Comparison of ENCODE assay signal across 28 cellular contexts in the genomic region with DNA sequence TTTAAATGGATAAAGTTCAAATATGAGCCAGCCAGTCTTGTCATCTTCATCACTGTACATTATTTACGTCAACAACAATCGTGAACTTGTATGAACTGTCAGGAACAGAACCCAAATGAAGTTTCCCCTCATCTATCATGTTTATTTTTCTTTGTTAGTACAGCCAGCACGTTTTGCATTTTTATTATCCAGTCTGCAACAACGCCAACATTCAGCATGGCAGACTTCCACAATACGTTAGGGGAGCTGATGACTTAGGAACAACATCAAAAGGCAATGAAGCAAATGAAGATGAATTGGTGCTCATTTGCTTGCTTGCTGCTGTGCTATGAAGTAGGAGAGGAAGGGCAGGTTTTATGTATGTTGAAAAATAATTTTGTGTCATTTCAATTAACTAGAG.
"Had no signal": no experiment of that assay in that cellular context is flagged by ENCODE, and none has a peak within 500 bp of the region (broad histone marks: within the 10 kb centered on the region; RNA-seq: fewer than 3 reads in every experiment).

No MANE protein-coding gene starts in this region.

- H3K27ac Mint-ChIP-seq: activated CD4-positive, alpha-beta T cell treated with anti-CD3 and anti-CD28 coated beads for 36 hours; activated naive CD8-positive, alpha-beta T cell; activated T-cell treated with anti-CD3 and anti-CD28 coated beads, Interleukin-2, amount 50 U/mL, for 24 hours; activated T-helper 17 cell treated with anti-CD3 and anti-CD28 coated beads, Interleukin-2, amount 50 U/mL, for 72 hours; endodermal cell; naive thymus-derived CD8-positive, alpha-beta T cell; stimulated activated naive B cell treated with anti-CD40 and anti-IgM and Interleukin-4, amounts not matched to agents 10 μg/mL and 1 μg/mL and 100 μg/mL, for 72 hours; WTC11 had no signal

- H3K27me3 ChIP-seq: adrenal gland, breast epithelium, colonic mucosa, gastrocnemius medialis, ovary, transverse colon, vagina had no signal

- H3K27ac ChIP-seq: breast epithelium, colonic mucosa, gastrocnemius medialis, ovary, transverse colon, vagina had no signal

- H3K9me3 ChIP-seq: adrenal gland, breast epithelium, colonic mucosa, gastrocnemius medialis, ovary, prostate gland, transverse colon, vagina had no signal

- H3K36me3 ChIP-seq: adrenal gland, breast epithelium, colonic mucosa, gastrocnemius medialis, ovary, prostate gland, transverse colon, vagina had no signal

- H3K4me3 ChIP-seq: adrenal gland, breast epithelium, colonic mucosa, gastrocnemius medialis, lung, ovary, prostate gland, transverse colon, vagina had no signal

- ATAC-seq: activated CD4-positive, alpha-beta T cell treated with anti-CD3 and anti-CD28 coated beads for 36 hours; activated T-helper 17 cell treated with anti-CD3 and anti-CD28 coated beads, Interleukin-2, amount 50 U/mL, for 72 hours; gastrocnemius medialis; left colon; naive thymus-derived CD8-positive, alpha-beta T cell; stimulated activated naive B cell treated with anti-CD40 and anti-IgM and Interleukin-4, amounts not matched to agents 10 μg/mL and 1 μg/mL and 100 μg/mL, for 72 hours; WTC11 had no signal

- FAIRE-seq: keratinocyte had no signal

- DNase-seq: activated CD4-positive, alpha-beta T cell treated with anti-CD3 and anti-CD28 coated beads for 36 hours; activated CD4-positive, alpha-beta T cell treated with anti-CD3 and anti-CD28 coated beads, Interleukin-2, amount 50 U/mL, for 4 hours; activated CD8-positive, alpha-beta memory T cell treated with anti-CD3 and anti-CD28 coated beads, Interleukin-2, amount 50 U/mL, for 4 hours; activated naive CD4-positive, alpha-beta T cell; activated T-cell treated with anti-CD3 and anti-CD28 coated beads, Interleukin-2, amount 50 U/mL, for 24 hours; colonic mucosa; gastrocnemius medialis; head of caudate nucleus; left colon; naive thymus-derived CD8-positive, alpha-beta T cell; ovary; stimulated activated CD4-positive, alpha-beta T cell treated with anti-CD3 and anti-CD28 coated beads, Interleukin-2, amount 100 ng/mL, for 48 hours; stimulated activated CD8-positive, alpha-beta memory T cell treated with anti-CD3 and anti-CD28 coated beads, Interleukin-4, amount 100 ng/mL, for 48 hours; stimulated activated naive B cell treated with anti-CD40 and anti-IgM and Interleukin-4, amounts not matched to agents 10 μg/mL and 1 μg/mL and 100 μg/mL, for 72 hours; T-helper 1 cell; T-helper 9 cell; transverse colon had no signal

- H3K4me3 Mint-ChIP-seq: activated CD4-positive, alpha-beta T cell treated with anti-CD3 and anti-CD28 coated beads for 36 hours; activated naive CD8-positive, alpha-beta T cell; activated T-cell treated with anti-CD3 and anti-CD28 coated beads, Interleukin-2, amount 50 U/mL, for 24 hours; activated T-helper 17 cell treated with anti-CD3 and anti-CD28 coated beads, Interleukin-2, amount 50 U/mL, for 72 hours; central memory CD8-positive, alpha-beta T cell; endodermal cell; naive thymus-derived CD8-positive, alpha-beta T cell; stimulated activated naive B cell treated with anti-CD40 and anti-IgM and Interleukin-4, amounts not matched to agents 10 μg/mL and 1 μg/mL and 100 μg/mL, for 72 hours; WTC11 had no signal

- H3K4me1 ChIP-seq: breast epithelium, colonic mucosa, gastrocnemius medialis, prostate gland, transverse colon had no signal

- H3K36me3 Mint-ChIP-seq: activated naive CD8-positive, alpha-beta T cell; naive thymus-derived CD8-positive, alpha-beta T cell; stimulated activated naive B cell treated with anti-CD40 and anti-IgM and Interleukin-4, amounts not matched to agents 10 μg/mL and 1 μg/mL and 100 μg/mL, for 72 hours; WTC11 had no signal

- H3K9me3 Mint-ChIP-seq: activated T-cell treated with anti-CD3 and anti-CD28 coated beads, Interleukin-2, amount 50 U/mL, for 24 hours; activated T-helper 17 cell treated with anti-CD3 and anti-CD28 coated beads, Interleukin-2, amount 50 U/mL, for 72 hours; central memory CD8-positive, alpha-beta T cell; endodermal cell; naive thymus-derived CD8-positive, alpha-beta T cell had no signal

- H3K4me1 Mint-ChIP-seq: activated CD4-positive, alpha-beta T cell treated with anti-CD3 and anti-CD28 coated beads for 36 hours; activated T-helper 17 cell treated with anti-CD3 and anti-CD28 coated beads, Interleukin-2, amount 50 U/mL, for 72 hours; central memory CD8-positive, alpha-beta T cell; stimulated activated naive B cell treated with anti-CD40 and anti-IgM and Interleukin-4, amounts not matched to agents 10 μg/mL and 1 μg/mL and 100 μg/mL, for 72 hours had no signal
